Comparison of ENCODE assay signal across 8 cellular contexts in genomic region chrX:3548743-3549441, GRCh38.
DNase-seq lines count a peak whose midpoint lies in the region; ATAC-seq, FAIRE-seq and TF ChIP-seq lines count a peak whose summit lies in the region.

No MANE protein-coding gene starts in this region.

- no peaks in the 10 kb centered on the region for H3K4me1 ChIP-seq in foreskin keratinocyte

- peak; percentile 56 for DNase-seq in HTR-8/SVneo (ENCODE audit: insufficient read length, low spot score)
- DNase-seq in RPMI7951 (ENCODE audit: low read depth) = peak; percentile 77
- DNase-seq in foreskin keratinocyte = peak in 1 of 2 donors; percentile 35
- DNase-seq in stromal cell of bone marrow (ENCODE audit: low read depth) = peak; percentile 68
- no peak for DNase-seq in foreskin melanocyte
- no peak for DNase-seq in CD4-positive, alpha-beta T cell

- FAIRE-seq in HTR-8/SVneo (lab: Jason Lieb, UNC) = no peak

- intact Hi-C loops in CD4-positive, alpha-beta T cell (cut with DNase I, micrococcal nuclease) = no loop called here

- no peaks in the 10 kb centered on the region for H3K9me3 Mint-ChIP-seq in CD4-positive, alpha-beta T cell

- CTCF ChIA-PET in CD4-positive, alpha-beta T cell (lab: Charles Lee) = no interaction called here

- no peak overlapping the region for H3K4me3 Mint-ChIP-seq in CD4-positive, alpha-beta T cell

- no peak overlapping the region for H3K27ac Mint-ChIP-seq in CD4-positive, alpha-beta T cell

- H3K27me3 Mint-ChIP-seq in CD4-positive, alpha-beta T cell = peaks cover 4% of the 10 kb centered on the region

- POLR2A ChIA-PET in CD4-positive, alpha-beta T cell (lab: Charles Lee) = no interaction called here

- H3K27ac ChIP-seq in foreskin keratinocyte = no peak overlapping the region
- no peak overlapping the region for H3K27ac ChIP-seq in CD4-positive, alpha-beta T cell (ENCODE audit: low read depth, low read length)

- ATAC-seq in foreskin keratinocyte (peak; percentile 44), HG02588 (IDR thresholded peaks at IDR 0.05; ENCODE audit: unreplicated experiment) (no peak), HG02981 (IDR thresholded peaks at IDR 0.05; ENCODE audit: unreplicated experiment) (no peak)
- ATAC-seq in CD4-positive, alpha-beta T cell (ENCODE audit: poor library complexity) = no peak

- no peaks in the 10 kb centered on the region for H3K36me3 Mint-ChIP-seq in CD4-positive, alpha-beta T cell (ENCODE audit: low read depth)

- no peaks in the 10 kb centered on the region for H3K9me3 ChIP-seq in CD4-positive, alpha-beta T cell (ENCODE audit: control insufficient read depth, low read length)

- no peaks in the 10 kb centered on the region for H3K27me3 ChIP-seq in foreskin keratinocyte
- H3K27me3 ChIP-seq in CD4-positive, alpha-beta T cell (ENCODE audit: control insufficient read depth, insufficient read depth, low read length) = no peaks in the 10 kb centered on the region

- no peaks in the 10 kb centered on the region for H3K4me1 Mint-ChIP-seq in CD4-positive, alpha-beta T cell (ENCODE audit: low read depth)

- TF ChIP-seq CTCF in foreskin keratinocyte (conservative IDR thresholded peaks at IDR 0.05) = peak; percentile 66
- TF ChIP-seq CTCF in CD4-positive, alpha-beta T cell (IDR thresholded peaks at IDR 0.05) = no peak

Comparison
In these comparisons a context has a peak if more than half of its experiments do, and no peak if none do; other contexts are left out.
1. DNase-seq: peak in HTR-8/SVneo (single experiment), RPMI7951 (single experiment) and stromal cell of bone marrow (single experiment); none in foreskin melanocyte (single experiment) and CD4-positive, alpha-beta T cell (0 of 10).